ENCODE assay signal across 11 cellular contexts in genomic region chr10:43166207-43166878, GRCh38. TPM values are rescaled to one million over a fixed set of nuclear protein-coding genes. Genes with fewer than 3 reads are reported as not detected.
A peak's percentile ranks its signal among the peaks of the same experiment; 100 is the strongest.
DNase-seq lines count a peak whose midpoint lies in the region; ATAC-seq lines count a peak whose summit lies in the region.
"Had no signal": no experiment of that assay in that cellular context is flagged by ENCODE, and none has a peak within 500 bp of the region (broad histone marks: within the 10 kb centered on the region; RNA-seq: fewer than 3 reads in every experiment).

No MANE protein-coding gene starts in this region.

- H3K27me3 Mint-ChIP-seq in activated T-cell treated with anti-CD3 and anti-CD28 coated beads, Interleukin-2, amount 50 U/mL, for 4 hours (ENCODE audit: low read depth): no peaks in the 10 kb centered on the region

- no peak overlapping the region for H3K4me3 Mint-ChIP-seq in activated T-cell treated with anti-CD3 and anti-CD28 coated beads, Interleukin-2, amount 50 U/mL, for 4 hours

- H3K36me3 Mint-ChIP-seq in activated T-cell treated with anti-CD3 and anti-CD28 coated beads, Interleukin-2, amount 50 U/mL, for 4 hours (ENCODE audit: insufficient read depth): peaks cover 46% of the 10 kb centered on the region

- peaks cover 37% of the 10 kb centered on the region for H3K4me1 Mint-ChIP-seq in activated T-cell treated with anti-CD3 and anti-CD28 coated beads, Interleukin-2, amount 50 U/mL, for 4 hours (ENCODE audit: low read depth)

- ATAC-seq in activated T-cell treated with anti-CD3 and anti-CD28 coated beads, Interleukin-2, amount 50 U/mL, for 4 hours: peak; percentile 58 to 62
- ATAC-seq in GM18907 (IDR thresholded peaks at IDR 0.05; ENCODE audit: unreplicated experiment): peak; percentile 39
- ATAC-seq in GM21367 (IDR thresholded peaks at IDR 0.05; ENCODE audit: unreplicated experiment): no peak
- ATAC-seq in HG02884 (IDR thresholded peaks at IDR 0.05; ENCODE audit: unreplicated experiment): no peak

- no peaks in the 10 kb centered on the region for H3K9me3 Mint-ChIP-seq in activated T-cell treated with anti-CD3 and anti-CD28 coated beads, Interleukin-2, amount 50 U/mL, for 4 hours

- no peak for DNase-seq in activated T-cell treated with anti-CD3 and anti-CD28 coated beads, Interleukin-2, amount 50 U/mL, for 4 hours
- DNase-seq in activated T-cell treated with anti-CD3 and anti-CD28 coated beads, Interleukin-2, amount 50 U/mL, for 48 hours: no peak
- DNase-seq in M059J (ENCODE audit: low read depth): peak; percentile 21
- DNase-seq in putamen (ENCODE audit: low spot score): peak; percentile 34
- DNase-seq in NOMO-1 treated with DMSO at 0.1 percent for 48 hours (lab: John Stamatoyannopoulos, UW; ENCODE audit: unreplicated experiment): no peak
- DNase-seq: DMS79, MV-4-11, posterior cingulate gyrus had no signal

RNA-seq across cellular contexts. Expression of gene CSGALNACT2, which starts 28.1 kb away (rescaled TPM):
- total RNA-seq in activated T-cell treated with anti-CD3 and anti-CD28 coated beads, Interleukin-2, amount 50 U/mL, for 4 hours: 10 to 100 TPM; 14.7 to 19.5 (median 15.5) TPM
- total RNA-seq in M059J (2014; rRNA removed; shearing (Covaris generic)): 2.0 and 4.5 TPM in 2 replicates

Comparison
In these comparisons a context has a peak if more than half of its experiments do, and no peak if none do; other contexts are left out.
1. ATAC-seq: peak in activated T-cell treated with anti-CD3 and anti-CD28 coated beads, Interleukin-2, amount 50 U/mL, for 4 hours (2 of 2) and GM18907 (single experiment); none in GM21367 (single experiment) and HG02884 (single experiment).
2. DNase-seq: peak in M059J (single experiment) and putamen (single experiment); none in activated T-cell treated with anti-CD3 and anti-CD28 coated beads, Interleukin-2, amount 50 U/mL, for 4 hours (single experiment), activated T-cell treated with anti-CD3 and anti-CD28 coated beads, Interleukin-2, amount 50 U/mL, for 48 hours (0 of 2) and NOMO-1 treated with DMSO at 0.1 percent for 48 hours (single experiment).